ENCODE assay signal across 1 cellular context in the genomic region with DNA sequence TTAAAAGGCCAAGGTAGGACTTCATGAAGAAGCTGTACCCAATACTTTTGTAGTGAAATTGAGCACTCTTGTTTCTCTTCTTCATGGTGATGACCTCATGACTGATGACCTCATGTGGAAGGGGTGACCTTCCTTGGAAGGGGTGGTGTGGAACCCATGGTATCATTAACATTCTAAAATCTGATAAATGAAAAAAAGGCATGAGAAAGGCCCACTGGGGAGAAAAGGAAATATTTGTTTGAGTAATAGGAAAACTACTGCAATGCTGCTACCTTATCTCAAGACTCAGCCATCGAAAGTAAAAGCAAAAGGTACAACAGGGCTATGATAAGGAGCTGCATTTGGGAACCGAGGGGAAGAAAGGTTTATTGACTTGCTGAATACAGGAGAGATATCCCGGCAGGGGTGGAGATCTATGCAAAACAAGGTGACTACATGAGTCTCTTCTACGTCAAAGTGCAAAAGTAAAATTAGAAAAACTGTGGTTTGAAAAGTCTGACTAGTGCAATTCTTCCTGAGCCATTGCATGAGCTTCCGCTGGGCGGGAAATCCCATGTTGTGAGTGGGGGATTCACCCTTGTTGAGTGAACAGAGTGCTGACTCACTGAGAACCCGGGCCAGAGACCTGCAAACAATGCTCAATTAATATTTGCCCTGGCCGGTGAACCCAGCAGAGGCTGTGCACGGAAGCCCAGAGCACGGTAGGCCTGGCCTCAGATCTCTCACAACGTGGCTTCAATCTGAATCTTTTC.
TF ChIP-seq lines count a peak whose summit lies in the region.

No MANE protein-coding gene starts in this region.

TF ChIP-seq in HepG2, 621 proteins besides CTCF, POLR2A, EP300 and RAD21 (continued from another document and continues in another):
- TF ChIP-seq ATF4 (CRISPR knock-in tag; IDR thresholded peaks at IDR 0.05) (peak in 1 of 2 experiments; percentile 97; a peak in 2 of 4 replicates), STAT5B (CRISPR knock-in tag; IDR thresholded peaks at IDR 0.05) (0 out of 2 replicates have a peak, but pooled peaks have one; percentile 6), ATF7 (IDR thresholded peaks at IDR 0.05) (peak; percentile 78), ATF7 (CRISPR knock-in tag; IDR thresholded peaks at IDR 0.05) (no peak), ZNF75D (CRISPR knock-in tag; IDR thresholded peaks at IDR 0.05; ENCODE audit: borderline replicate concordance) (0 out of 2 replicates have a peak, but pooled peaks have one; percentile 37), HNRNPUL1 (IDR thresholded peaks at IDR 0.05; ENCODE audit: low read depth, low read length) (no peak), ZNF652 (CRISPR knock-in tag; IDR thresholded peaks at IDR 0.05; ENCODE audit: borderline replicate concordance, low read depth) (peak; percentile 45; the same call in 1 of the 2 replicates), PRMT3 (CRISPR knock-in tag; IDR thresholded peaks at IDR 0.05; ENCODE audit: borderline replicate concordance, low read depth) (no peak), MEF2D (CRISPR knock-in tag; IDR thresholded peaks at IDR 0.05) (peak; percentile 74), FOXO1 (CRISPR knock-in tag; IDR thresholded peaks at IDR 0.05) (peak; percentile 30; the same call in 1 of the 2 replicates), ZNF280B (CRISPR knock-in tag; IDR thresholded peaks at IDR 0.05; ENCODE audit: borderline replicate concordance) (no peak), ZNF772 (CRISPR knock-in tag; IDR thresholded peaks at IDR 0.05) (peak; percentile 57; the same call in 1 of the 2 replicates), ELF1 (CRISPR knock-in tag; IDR thresholded peaks at IDR 0.05) (peak; percentile 57), CENPX (CRISPR knock-in tag; IDR thresholded peaks at IDR 0.05) (no peak), TBP (CRISPR knock-in tag; IDR thresholded peaks at IDR 0.05) (no peak), RORA (CRISPR knock-in tag; IDR thresholded peaks at IDR 0.05) (0 out of 2 replicates have a peak, but pooled peaks have one; percentile 53), ZNF430 (CRISPR knock-in tag; IDR thresholded peaks at IDR 0.05) (peak; percentile 92), RFX3 (CRISPR knock-in tag; IDR thresholded peaks at IDR 0.05) (no peak), RFXAP (CRISPR knock-in tag; IDR thresholded peaks at IDR 0.05; ENCODE audit: borderline replicate concordance) (peak; percentile 85), PHF20 (CRISPR knock-in tag; IDR thresholded peaks at IDR 0.05) (peak; percentile 65), SPEN (CRISPR knock-in tag; IDR thresholded peaks at IDR 0.05; ENCODE audit: low read depth) (peak; percentile 75; the same call in 1 of the 2 replicates), TBX3 (IDR thresholded peaks at IDR 0.05; ENCODE audit: borderline replicate concordance) (no peak), ZNF549 (CRISPR knock-in tag; IDR thresholded peaks at IDR 0.05) (no peak), BORCS8-MEF2B (CRISPR knock-in tag; IDR thresholded peaks at IDR 0.05) (peak; percentile 76), ZNF441 (CRISPR knock-in tag; IDR thresholded peaks at IDR 0.05; ENCODE audit: borderline replicate concordance) (peak; percentile 81), MIXL1 (CRISPR knock-in tag; IDR thresholded peaks at IDR 0.05) (peak; percentile 93), ZNF234 (CRISPR knock-in tag; conservative IDR thresholded peaks at IDR 0.05) (0 out of 2 replicates have a peak, but pooled peaks have one; percentile 19), ZNF460 (CRISPR knock-in tag; IDR thresholded peaks at IDR 0.05; ENCODE audit: borderline replicate concordance) (no peak), ZNF33B (CRISPR knock-in tag; IDR thresholded peaks at IDR 0.05) (no peak), ASH2L (IDR thresholded peaks at IDR 0.05; ENCODE audit: insufficient read length, low read depth, low read length) (peak; percentile 53), POLR2G (IDR thresholded peaks at IDR 0.05; ENCODE audit: low read depth, low read length) (peak; percentile 90), KAT8 (CRISPR knock-in tag; IDR thresholded peaks at IDR 0.05) (peak; percentile 85), ZNF800 (CRISPR knock-in tag; IDR thresholded peaks at IDR 0.05) (peak; percentile 86; the same call in 1 of the 2 replicates), ZBTB1 (CRISPR knock-in tag; IDR thresholded peaks at IDR 0.05; ENCODE audit: borderline replicate concordance) (no peak), HCFC1 (IDR thresholded peaks at IDR 0.05; ENCODE audit: low read depth, low read length) (no peak)
- TF ChIP-seq, protein P1, sequence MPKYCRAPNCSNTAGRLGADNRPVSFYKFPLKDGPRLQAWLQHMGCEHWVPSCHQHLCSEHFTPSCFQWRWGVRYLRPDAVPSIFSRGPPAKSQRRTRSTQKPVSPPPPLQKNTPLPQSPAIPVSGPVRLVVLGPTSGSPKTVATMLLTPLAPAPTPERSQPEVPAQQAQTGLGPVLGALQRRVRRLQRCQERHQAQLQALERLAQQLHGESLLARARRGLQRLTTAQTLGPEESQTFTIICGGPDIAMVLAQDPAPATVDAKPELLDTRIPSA (CRISPR knock-in tag; IDR thresholded peaks at IDR 0.05; ENCODE audit: borderline replicate concordance) = no peak
- TF ChIP-seq, protein P2, sequence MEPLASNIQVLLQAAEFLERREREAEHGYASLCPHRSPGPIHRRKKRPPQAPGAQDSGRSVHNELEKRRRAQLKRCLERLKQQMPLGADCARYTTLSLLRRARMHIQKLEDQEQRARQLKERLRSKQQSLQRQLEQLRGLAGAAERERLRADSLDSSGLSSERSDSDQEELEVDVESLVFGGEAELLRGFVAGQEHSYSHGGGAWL (CRISPR knock-in tag; IDR thresholded peaks at IDR 0.05) = peak; percentile 73; the same call in 1 of the 2 replicates
- TF ChIP-seq, protein P3, sequence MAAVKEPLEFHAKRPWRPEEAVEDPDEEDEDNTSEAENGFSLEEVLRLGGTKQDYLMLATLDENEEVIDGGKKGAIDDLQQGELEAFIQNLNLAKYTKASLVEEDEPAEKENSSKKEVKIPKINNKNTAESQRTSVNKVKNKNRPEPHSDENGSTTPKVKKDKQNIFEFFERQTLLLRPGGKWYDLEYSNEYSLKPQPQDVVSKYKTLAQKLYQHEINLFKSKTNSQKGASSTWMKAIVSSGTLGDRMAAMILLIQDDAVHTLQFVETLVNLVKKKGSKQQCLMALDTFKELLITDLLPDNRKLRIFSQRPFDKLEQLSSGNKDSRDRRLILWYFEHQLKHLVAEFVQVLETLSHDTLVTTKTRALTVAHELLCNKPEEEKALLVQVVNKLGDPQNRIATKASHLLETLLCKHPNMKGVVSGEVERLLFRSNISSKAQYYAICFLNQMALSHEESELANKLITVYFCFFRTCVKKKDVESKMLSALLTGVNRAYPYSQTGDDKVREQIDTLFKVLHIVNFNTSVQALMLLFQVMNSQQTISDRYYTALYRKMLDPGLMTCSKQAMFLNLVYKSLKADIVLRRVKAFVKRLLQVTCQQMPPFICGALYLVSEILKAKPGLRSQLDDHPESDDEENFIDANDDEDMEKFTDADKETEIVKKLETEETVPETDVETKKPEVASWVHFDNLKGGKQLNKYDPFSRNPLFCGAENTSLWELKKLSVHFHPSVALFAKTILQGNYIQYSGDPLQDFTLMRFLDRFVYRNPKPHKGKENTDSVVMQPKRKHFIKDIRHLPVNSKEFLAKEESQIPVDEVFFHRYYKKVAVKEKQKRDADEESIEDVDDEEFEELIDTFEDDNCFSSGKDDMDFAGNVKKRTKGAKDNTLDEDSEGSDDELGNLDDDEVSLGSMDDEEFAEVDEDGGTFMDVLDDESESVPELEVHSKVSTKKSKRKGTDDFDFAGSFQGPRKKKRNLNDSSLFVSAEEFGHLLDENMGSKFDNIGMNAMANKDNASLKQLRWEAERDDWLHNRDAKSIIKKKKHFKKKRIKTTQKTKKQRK (IDR thresholded peaks at IDR 0.05; ENCODE audit: low read length) = no peak
- TF ChIP-seq, protein P4, sequence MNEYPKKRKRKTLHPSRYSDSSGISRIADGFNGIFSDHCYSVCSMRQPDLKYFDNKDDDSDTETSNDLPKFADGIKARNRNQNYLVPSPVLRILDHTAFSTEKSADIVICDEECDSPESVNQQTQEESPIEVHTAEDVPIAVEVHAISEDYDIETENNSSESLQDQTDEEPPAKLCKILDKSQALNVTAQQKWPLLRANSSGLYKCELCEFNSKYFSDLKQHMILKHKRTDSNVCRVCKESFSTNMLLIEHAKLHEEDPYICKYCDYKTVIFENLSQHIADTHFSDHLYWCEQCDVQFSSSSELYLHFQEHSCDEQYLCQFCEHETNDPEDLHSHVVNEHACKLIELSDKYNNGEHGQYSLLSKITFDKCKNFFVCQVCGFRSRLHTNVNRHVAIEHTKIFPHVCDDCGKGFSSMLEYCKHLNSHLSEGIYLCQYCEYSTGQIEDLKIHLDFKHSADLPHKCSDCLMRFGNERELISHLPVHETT (CRISPR knock-in tag; conservative IDR thresholded peaks at IDR 0.05) = peak; percentile 41; the same call in 1 of the 2 replicates
- TF ChIP-seq, protein P5, sequence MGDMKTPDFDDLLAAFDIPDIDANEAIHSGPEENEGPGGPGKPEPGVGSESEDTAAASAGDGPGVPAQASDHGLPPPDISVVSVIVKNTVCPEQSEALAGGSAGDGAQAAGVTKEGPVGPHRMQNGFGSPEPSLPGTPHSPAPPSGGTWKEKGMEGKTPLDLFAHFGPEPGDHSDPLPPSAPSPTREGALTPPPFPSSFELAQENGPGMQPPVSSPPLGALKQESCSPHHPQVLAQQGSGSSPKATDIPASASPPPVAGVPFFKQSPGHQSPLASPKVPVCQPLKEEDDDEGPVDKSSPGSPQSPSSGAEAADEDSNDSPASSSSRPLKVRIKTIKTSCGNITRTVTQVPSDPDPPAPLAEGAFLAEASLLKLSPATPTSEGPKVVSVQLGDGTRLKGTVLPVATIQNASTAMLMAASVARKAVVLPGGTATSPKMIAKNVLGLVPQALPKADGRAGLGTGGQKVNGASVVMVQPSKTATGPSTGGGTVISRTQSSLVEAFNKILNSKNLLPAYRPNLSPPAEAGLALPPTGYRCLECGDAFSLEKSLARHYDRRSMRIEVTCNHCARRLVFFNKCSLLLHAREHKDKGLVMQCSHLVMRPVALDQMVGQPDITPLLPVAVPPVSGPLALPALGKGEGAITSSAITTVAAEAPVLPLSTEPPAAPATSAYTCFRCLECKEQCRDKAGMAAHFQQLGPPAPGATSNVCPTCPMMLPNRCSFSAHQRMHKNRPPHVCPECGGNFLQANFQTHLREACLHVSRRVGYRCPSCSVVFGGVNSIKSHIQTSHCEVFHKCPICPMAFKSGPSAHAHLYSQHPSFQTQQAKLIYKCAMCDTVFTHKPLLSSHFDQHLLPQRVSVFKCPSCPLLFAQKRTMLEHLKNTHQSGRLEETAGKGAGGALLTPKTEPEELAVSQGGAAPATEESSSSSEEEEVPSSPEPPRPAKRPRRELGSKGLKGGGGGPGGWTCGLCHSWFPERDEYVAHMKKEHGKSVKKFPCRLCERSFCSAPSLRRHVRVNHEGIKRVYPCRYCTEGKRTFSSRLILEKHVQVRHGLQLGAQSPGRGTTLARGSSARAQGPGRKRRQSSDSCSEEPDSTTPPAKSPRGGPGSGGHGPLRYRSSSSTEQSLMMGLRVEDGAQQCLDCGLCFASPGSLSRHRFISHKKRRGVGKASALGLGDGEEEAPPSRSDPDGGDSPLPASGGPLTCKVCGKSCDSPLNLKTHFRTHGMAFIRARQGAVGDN (CRISPR knock-in tag; IDR thresholded peaks at IDR 0.05) = peak; percentile 89
- TF ChIP-seq, protein P6, sequence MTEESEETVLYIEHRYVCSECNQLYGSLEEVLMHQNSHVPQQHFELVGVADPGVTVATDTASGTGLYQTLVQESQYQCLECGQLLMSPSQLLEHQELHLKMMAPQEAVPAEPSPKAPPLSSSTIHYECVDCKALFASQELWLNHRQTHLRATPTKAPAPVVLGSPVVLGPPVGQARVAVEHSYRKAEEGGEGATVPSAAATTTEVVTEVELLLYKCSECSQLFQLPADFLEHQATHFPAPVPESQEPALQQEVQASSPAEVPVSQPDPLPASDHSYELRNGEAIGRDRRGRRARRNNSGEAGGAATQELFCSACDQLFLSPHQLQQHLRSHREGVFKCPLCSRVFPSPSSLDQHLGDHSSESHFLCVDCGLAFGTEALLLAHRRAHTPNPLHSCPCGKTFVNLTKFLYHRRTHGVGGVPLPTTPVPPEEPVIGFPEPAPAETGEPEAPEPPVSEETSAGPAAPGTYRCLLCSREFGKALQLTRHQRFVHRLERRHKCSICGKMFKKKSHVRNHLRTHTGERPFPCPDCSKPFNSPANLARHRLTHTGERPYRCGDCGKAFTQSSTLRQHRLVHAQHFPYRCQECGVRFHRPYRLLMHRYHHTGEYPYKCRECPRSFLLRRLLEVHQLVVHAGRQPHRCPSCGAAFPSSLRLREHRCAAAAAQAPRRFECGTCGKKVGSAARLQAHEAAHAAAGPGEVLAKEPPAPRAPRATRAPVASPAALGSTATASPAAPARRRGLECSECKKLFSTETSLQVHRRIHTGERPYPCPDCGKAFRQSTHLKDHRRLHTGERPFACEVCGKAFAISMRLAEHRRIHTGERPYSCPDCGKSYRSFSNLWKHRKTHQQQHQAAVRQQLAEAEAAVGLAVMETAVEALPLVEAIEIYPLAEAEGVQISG (CRISPR knock-in tag; IDR thresholded peaks at IDR 0.05) = peak; percentile 84
